ENCODE assay signal across 8 cellular contexts in the genomic region with DNA sequence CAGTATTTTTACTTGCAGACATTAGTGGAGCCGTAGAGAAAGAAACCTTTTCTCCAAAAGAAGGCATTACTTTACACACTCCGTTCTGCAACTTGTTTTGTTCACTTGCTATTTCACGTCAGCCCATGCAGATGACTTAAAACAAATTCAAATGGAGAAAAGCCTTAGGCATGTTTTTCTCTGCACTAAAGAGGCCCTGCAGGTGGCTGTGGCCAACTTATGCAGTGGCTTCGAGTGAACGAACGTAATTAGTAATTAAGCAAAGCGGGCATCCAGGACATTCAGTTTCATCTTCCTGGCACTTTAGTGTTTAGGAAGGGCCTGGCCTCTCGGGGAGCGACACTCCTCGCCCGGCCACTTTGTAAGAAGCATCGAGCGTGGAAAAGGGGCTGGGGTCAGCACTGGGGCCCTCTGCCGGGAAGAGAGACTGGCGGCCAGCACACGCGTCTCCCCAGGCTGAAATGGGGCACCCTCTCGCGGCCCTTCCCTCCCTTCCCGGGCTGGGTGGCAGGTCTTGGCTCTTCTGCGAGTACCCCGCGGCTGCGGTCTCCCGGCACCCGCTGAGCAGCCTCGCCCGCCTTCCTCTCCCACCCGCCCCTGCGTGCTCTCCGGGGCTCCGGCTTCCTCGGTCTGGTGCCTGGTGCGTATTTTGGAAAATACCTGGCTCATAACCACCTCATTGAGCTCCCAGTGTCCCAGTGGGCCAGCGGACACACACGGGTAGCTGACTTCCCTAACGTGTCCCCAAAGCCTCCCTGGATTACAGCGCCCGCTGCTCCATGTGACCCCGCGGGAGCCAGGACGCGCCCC. TPM values are rescaled to one million over a fixed set of nuclear protein-coding genes. Genes with fewer than 3 reads are reported as not detected.
DNase-seq lines count a peak whose midpoint lies in the region; ATAC-seq lines count a peak whose summit lies in the region.

No MANE protein-coding gene starts in this region.

- H3K27ac Mint-ChIP-seq in activated CD8-positive, alpha-beta T cell treated with anti-CD3 and anti-CD28 coated beads, Interleukin-2, amount 10 ng/mL, durations not matched to agents 7 days and 5 days = peak overlapping the region; percentile 94

- peak; percentile 38 for ATAC-seq in HG02642 (IDR thresholded peaks at IDR 0.05; ENCODE audit: poor library complexity, unreplicated experiment)
- ATAC-seq in activated CD8-positive, alpha-beta T cell treated with anti-CD3 and anti-CD28 coated beads, Interleukin-2, amount 10 ng/mL, durations not matched to agents 7 days and 5 days = peak; percentile 50

- peaks cover 7 to 29% of the 10 kb centered on the region in 2 donors for H3K4me1 ChIP-seq in muscle layer of duodenum (ENCODE audit: control insufficient read depth in 1 of 2, insufficient read depth in 2 of 2, low read length in 2 of 2)

- peaks cover 33% of the 10 kb centered on the region for H3K4me1 Mint-ChIP-seq in activated CD8-positive, alpha-beta T cell treated with anti-CD3 and anti-CD28 coated beads, Interleukin-2, amount 10 ng/mL, durations not matched to agents 7 days and 5 days (ENCODE audit: low read depth)

- peaks cover 3% of the 10 kb centered on the region for H3K27me3 Mint-ChIP-seq in activated CD8-positive, alpha-beta T cell treated with anti-CD3 and anti-CD28 coated beads, Interleukin-2, amount 10 ng/mL, durations not matched to agents 7 days and 5 days (ENCODE audit: low read depth)

- H3K27me3 ChIP-seq in muscle layer of duodenum (ENCODE audit: low read depth, low read length) = no peaks in the 10 kb centered on the region

- no peaks in the 10 kb centered on the region for H3K9me3 Mint-ChIP-seq in activated CD8-positive, alpha-beta T cell treated with anti-CD3 and anti-CD28 coated beads, Interleukin-2, amount 10 ng/mL, durations not matched to agents 7 days and 5 days (ENCODE audit: insufficient read depth)

- peaks cover 9% of the 10 kb centered on the region for H3K36me3 Mint-ChIP-seq in activated CD8-positive, alpha-beta T cell treated with anti-CD3 and anti-CD28 coated beads, Interleukin-2, amount 10 ng/mL, durations not matched to agents 7 days and 5 days (ENCODE audit: low read depth)

- DNase-seq in NOMO-1 (lab: John Stamatoyannopoulos, UW; ENCODE audit: unreplicated experiment in 2 of 2) (peak; percentile 25 to 35), NOMO-1 treated with dmso at 0.1 percent for 144 hours (lab: John Stamatoyannopoulos, UW; ENCODE audit: unreplicated experiment) (no peak), NCI-H1105 (lab: John Stamatoyannopoulos, UW) (peak; percentile 13), epidermal melanocyte (ENCODE audit: insufficient read length, low spot score) (peak; percentile 31)
- peak; percentile 63 for DNase-seq in activated CD8-positive, alpha-beta T cell treated with anti-CD3 and anti-CD28 coated beads, Interleukin-2, amount 10 ng/mL, durations not matched to agents 7 days and 5 days

- H3K27ac ChIP-seq in muscle layer of duodenum (ENCODE audit: low read length) (peak overlapping the region; percentile 94), temporal lobe (ENCODE audit: low read depth, low read length) (peak overlapping the region; percentile 91)

- POLR2A ChIA-PET in activated CD8-positive, alpha-beta T cell treated with anti-CD3 and anti-CD28 coated beads, Interleukin-2, amount 10 ng/mL, durations not matched to agents 7 days and 5 days (lab: Charles Lee) = interaction anchor here (0.5 to 2.1 kb wide), 7 partner anchors 11 to 1162 kb away, joined by 3 to 7 read pairs (median 4); no protein-coding TSS in a partner anchor

- H3K4me3 Mint-ChIP-seq in activated CD8-positive, alpha-beta T cell treated with anti-CD3 and anti-CD28 coated beads, Interleukin-2, amount 10 ng/mL, durations not matched to agents 7 days and 5 days = peak overlapping the region; percentile 86

- peaks cover 0 to 14% of the 10 kb centered on the region in 2 donors for H3K36me3 ChIP-seq in muscle layer of duodenum (ENCODE audit: control insufficient read depth in 1 of 2, insufficient read depth in 2 of 2, low read length in 2 of 2)

- no peaks in the 10 kb centered on the region for H3K9me3 ChIP-seq in muscle layer of duodenum (ENCODE audit: control insufficient read depth in 1 of 2, low read length in 2 of 2)

- CTCF ChIA-PET in activated CD8-positive, alpha-beta T cell treated with anti-CD3 and anti-CD28 coated beads, Interleukin-2, amount 10 ng/mL, durations not matched to agents 7 days and 5 days (lab: Charles Lee) = interaction anchor here (1.2 to 2.2 kb wide), 2 partner anchors 13 to 122 kb away, joined by 3 to 7 read pairs; partner anchors contain the start of gene TLR3

- peak overlapping the region; percentile 91 to 94 for H3K4me3 ChIP-seq in muscle layer of duodenum (ENCODE audit: low read depth in 1 of 2, low read length in 2 of 2)

RNA-seq across cellular contexts. Expression of gene CYP4V2, which starts 0.7 kb away (rescaled TPM):
- 10 to 100 TPM; 16.1 to 18.1 TPM for total RNA-seq in activated CD8-positive, alpha-beta T cell treated with anti-CD3 and anti-CD28 coated beads, Interleukin-2, amount 10 ng/mL, durations not matched to agents 7 days and 5 days
- total RNA-seq in temporal lobe = 9.3 TPM

RNA-seq across cellular contexts. Expression of gene KLKB1, which starts 36.6 kb away (rescaled TPM):
- total RNA-seq in activated CD8-positive, alpha-beta T cell treated with anti-CD3 and anti-CD28 coated beads, Interleukin-2, amount 10 ng/mL, durations not matched to agents 7 days and 5 days = under 1 TPM; 0.26 to 0.81 TPM
- 0.74 TPM for total RNA-seq in temporal lobe
